25 cellular contexts compared by ENCODE assay signal in genomic region chr1:21681426-21681825, GRCh38.
"Had no signal": no experiment of that assay in that cellular context is flagged by ENCODE, and none has a peak within 500 bp of the region (broad histone marks: within the 10 kb centered on the region; RNA-seq: fewer than 3 reads in every experiment).

No MANE protein-coding gene starts in this region.

- ATAC-seq: activated CD8-positive, alpha-beta T cell treated with anti-CD3 and anti-CD28 coated beads for 36 hours; left lung; lower lobe of right lung; natural killer cell had no signal

- H3K27ac ChIP-seq: brain microvascular endothelial cell, coronary artery, dorsolateral prefrontal cortex, left lung, lower lobe of right lung, neural progenitor cell, right atrium auricular region, spleen, uterus had no signal

- H3K36me3 ChIP-seq: neural progenitor cell, uterus had no signal

- DNase-seq: activated CD4-positive, alpha-beta T cell treated with anti-CD3 and anti-CD28 coated beads, Interleukin-2, amount 10 ng/mL, durations not matched to agents 24 days and 14 days; activated CD4-positive, CD25-positive, alpha-beta regulatory T cell treated with anti-CD3 and anti-CD28 coated beads, Interleukin-2, amount 50 U/mL, for 72 hours; activated CD8-positive, alpha-beta T cell treated with anti-CD3 and anti-CD28 coated beads for 36 hours; activated effector memory CD4-positive, alpha-beta T cell treated with Interleukin-2 at 50 U/mL for 16 hours; activated T-cell treated with anti-CD3 and anti-CD28 coated beads, Interleukin-2, amount 50 U/mL, for 72 hours; brain microvascular endothelial cell; dorsolateral prefrontal cortex; effector memory CD4-positive, alpha-beta T cell; kidney glomerular epithelial cell; left lung; lower lobe of right lung; mesenchymal stem cell; natural killer cell; spleen; substantia nigra; T-helper 2 cell; uterus had no signal

- H3K4me3 ChIP-seq: coronary artery, dorsolateral prefrontal cortex, left lung, lower lobe of right lung, neural progenitor cell, right atrium auricular region, spleen, uterus had no signal

- H3K4me1 ChIP-seq: left lung, lower lobe of right lung, neural progenitor cell, right atrium auricular region, spleen, uterus had no signal

- H3K4me2 ChIP-seq: neural progenitor cell had no signal

- H3K27ac Mint-ChIP-seq: activated CD4-positive, alpha-beta T cell treated with anti-CD3 and anti-CD28 coated beads, Interleukin-2, amount 10 ng/mL, durations not matched to agents 24 days and 14 days; activated CD8-positive, alpha-beta T cell treated with anti-CD3 and anti-CD28 coated beads for 36 hours; natural killer cell; neural progenitor cell; stimulated activated naive CD8-positive, alpha-beta T cell treated with anti-CD3 and anti-CD28 coated beads, Interleukin-15, Interleukin-2, amounts not matched to agents 100 ng/mL and 50 ng/mL, for 24 hours; type B pancreatic cell had no signal

- H3K27me3 ChIP-seq: brain microvascular endothelial cell, dorsolateral prefrontal cortex, left lung, neural progenitor cell, right atrium auricular region, spleen, uterus had no signal

- H3K4me1 Mint-ChIP-seq: activated CD4-positive, alpha-beta T cell treated with anti-CD3 and anti-CD28 coated beads, Interleukin-2, amount 10 ng/mL, durations not matched to agents 24 days and 14 days; activated naive CD4-positive, alpha-beta T cell treated with anti-CD3 and anti-CD28 coated beads, Interleukin-2, amount 50 U/mL, for 24 hours; natural killer cell had no signal

- H3K9me3 Mint-ChIP-seq: activated CD4-positive, alpha-beta T cell treated with anti-CD3 and anti-CD28 coated beads, Interleukin-2, amount 10 ng/mL, durations not matched to agents 24 days and 14 days; activated CD8-positive, alpha-beta T cell treated with anti-CD3 and anti-CD28 coated beads for 36 hours; activated naive CD4-positive, alpha-beta T cell treated with anti-CD3 and anti-CD28 coated beads, Interleukin-2, amount 50 U/mL, for 24 hours; activated T-cell treated with anti-CD3 and anti-CD28 coated beads, Interleukin-2, amount 50 U/mL, for 72 hours; natural killer cell; stimulated activated naive CD8-positive, alpha-beta T cell treated with anti-CD3 and anti-CD28 coated beads, Interleukin-15, Interleukin-2, amounts not matched to agents 100 ng/mL and 50 ng/mL, for 24 hours; type B pancreatic cell had no signal

- H3K27me3 Mint-ChIP-seq: activated CD4-positive, alpha-beta T cell treated with anti-CD3 and anti-CD28 coated beads, Interleukin-2, amount 10 ng/mL, durations not matched to agents 24 days and 14 days; activated CD8-positive, alpha-beta T cell treated with anti-CD3 and anti-CD28 coated beads for 36 hours; activated naive CD4-positive, alpha-beta T cell treated with anti-CD3 and anti-CD28 coated beads, Interleukin-2, amount 50 U/mL, for 24 hours; stimulated activated naive CD8-positive, alpha-beta T cell treated with anti-CD3 and anti-CD28 coated beads, Interleukin-15, Interleukin-2, amounts not matched to agents 100 ng/mL and 50 ng/mL, for 24 hours; type B pancreatic cell had no signal

- FAIRE-seq: astrocyte, frontal cortex had no signal

- H2AFZ ChIP-seq: neural progenitor cell had no signal

- H3K9ac ChIP-seq: neural progenitor cell had no signal

- H3K9me3 ChIP-seq: left lung, lower lobe of right lung, spleen had no signal

- H3K4me3 Mint-ChIP-seq: activated CD4-positive, alpha-beta T cell treated with anti-CD3 and anti-CD28 coated beads, Interleukin-2, amount 10 ng/mL, durations not matched to agents 24 days and 14 days; activated CD8-positive, alpha-beta T cell treated with anti-CD3 and anti-CD28 coated beads for 36 hours; activated naive CD4-positive, alpha-beta T cell treated with anti-CD3 and anti-CD28 coated beads, Interleukin-2, amount 50 U/mL, for 24 hours; activated T-cell treated with anti-CD3 and anti-CD28 coated beads, Interleukin-2, amount 50 U/mL, for 72 hours; natural killer cell; neural progenitor cell; stimulated activated naive CD8-positive, alpha-beta T cell treated with anti-CD3 and anti-CD28 coated beads, Interleukin-15, Interleukin-2, amounts not matched to agents 100 ng/mL and 50 ng/mL, for 24 hours; type B pancreatic cell had no signal
